8 cellular contexts compared by ENCODE assay signal in the genomic region with DNA sequence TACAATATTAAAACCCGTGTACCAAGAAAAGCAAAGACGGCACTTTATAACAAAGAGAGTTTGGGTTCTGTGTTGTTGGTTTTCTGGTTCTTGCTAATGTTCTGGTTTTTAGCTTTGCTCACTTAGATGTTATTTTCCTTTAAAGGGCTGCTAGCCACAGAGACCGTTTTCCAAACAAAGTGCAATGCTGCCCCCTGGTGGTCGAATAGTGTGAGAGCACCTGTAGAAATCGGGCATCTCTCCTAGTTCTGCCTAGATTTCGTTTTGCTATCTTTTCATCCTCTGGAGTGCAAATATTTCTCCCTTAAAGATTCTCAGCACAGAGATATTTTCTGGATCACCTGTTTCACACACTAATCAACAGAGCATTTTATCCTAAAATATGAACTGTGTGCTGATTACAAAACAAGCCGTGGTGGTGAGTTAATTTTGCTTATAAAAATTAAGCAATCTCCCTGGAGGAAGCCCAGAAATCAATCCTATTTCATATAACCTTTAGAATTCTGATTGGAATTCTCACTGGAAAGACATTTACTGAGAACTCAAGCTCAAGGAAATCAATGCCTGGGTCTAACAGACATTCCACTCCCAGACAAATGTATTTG.
DNase-seq lines count a peak whose midpoint lies in the region; ATAC-seq and TF ChIP-seq lines count a peak whose summit lies in the region.

No MANE protein-coding gene starts in this region.

- CTCF ChIA-PET in activated CD8-positive, alpha-beta memory T cell treated with anti-CD3 and anti-CD28 coated beads, Interleukin-2, amount 10 ng/mL, durations not matched to agents 7 days and 5 days (lab: Charles Lee): interaction anchor here (0.7 to 2.0 kb wide), 7 partner anchors 13 to 646 kb away, joined by 3 to 7 read pairs (median 3); no protein-coding TSS in a partner anchor

- H3K4me1 Mint-ChIP-seq in activated CD8-positive, alpha-beta memory T cell treated with anti-CD3 and anti-CD28 coated beads, Interleukin-2, amount 10 ng/mL, durations not matched to agents 7 days and 5 days: no peaks in the 10 kb centered on the region
- H3K4me1 Mint-ChIP-seq in endothelial cell (ENCODE audit: unreplicated experiment): no peaks in the 10 kb centered on the region

- no peak overlapping the region for H3K27ac Mint-ChIP-seq in activated CD8-positive, alpha-beta memory T cell treated with anti-CD3 and anti-CD28 coated beads, Interleukin-2, amount 10 ng/mL, durations not matched to agents 7 days and 5 days
- no peak overlapping the region for H3K27ac Mint-ChIP-seq in endothelial cell (ENCODE audit: unreplicated experiment)

- DNase-seq in CMK (ENCODE audit: low read depth) (peak; percentile 29), HPDE6-E6E7 (ENCODE audit: extremely low spot score) (peak; percentile 26), NOMO-1 treated with DMSO at 0.1 percent for 48 hours (lab: John Stamatoyannopoulos, UW; ENCODE audit: unreplicated experiment) (peak; percentile 64), endothelial cell (ENCODE audit: low spot score) (peak; percentile 78), mucosa of gallbladder (ENCODE audit: low spot score) (peak; percentile 79)
- DNase-seq in activated CD8-positive, alpha-beta memory T cell treated with anti-CD3 and anti-CD28 coated beads, Interleukin-2, amount 10 ng/mL, durations not matched to agents 7 days and 5 days: peak; percentile 75
- DNase-seq in stimulated activated CD8-positive, alpha-beta memory T cell treated with anti-CD3 and anti-CD28 coated beads, Interleukin-4, amount 100 ng/mL, for 48 hours: peak; percentile 87

- H3K4me3 Mint-ChIP-seq in activated CD8-positive, alpha-beta memory T cell treated with anti-CD3 and anti-CD28 coated beads, Interleukin-2, amount 10 ng/mL, durations not matched to agents 7 days and 5 days: no peak overlapping the region
- H3K4me3 Mint-ChIP-seq in endothelial cell (ENCODE audit: unreplicated experiment): no peak overlapping the region

- no peaks in the 10 kb centered on the region for H3K36me3 Mint-ChIP-seq in activated CD8-positive, alpha-beta memory T cell treated with anti-CD3 and anti-CD28 coated beads, Interleukin-2, amount 10 ng/mL, durations not matched to agents 7 days and 5 days
- no peaks in the 10 kb centered on the region for H3K36me3 Mint-ChIP-seq in endothelial cell (ENCODE audit: low read depth, unreplicated experiment)

- peaks cover 23% of the 10 kb centered on the region for H3K27me3 Mint-ChIP-seq in activated CD8-positive, alpha-beta memory T cell treated with anti-CD3 and anti-CD28 coated beads, Interleukin-2, amount 10 ng/mL, durations not matched to agents 7 days and 5 days
- H3K27me3 Mint-ChIP-seq in endothelial cell (ENCODE audit: unreplicated experiment): no peaks in the 10 kb centered on the region

- ATAC-seq in GM19467 (IDR thresholded peaks at IDR 0.05; ENCODE audit: unreplicated experiment): peak; percentile 75
- ATAC-seq in activated CD8-positive, alpha-beta memory T cell treated with anti-CD3 and anti-CD28 coated beads, Interleukin-2, amount 10 ng/mL, durations not matched to agents 7 days and 5 days: no peak

- no peaks in the 10 kb centered on the region for H3K9me3 Mint-ChIP-seq in activated CD8-positive, alpha-beta memory T cell treated with anti-CD3 and anti-CD28 coated beads, Interleukin-2, amount 10 ng/mL, durations not matched to agents 7 days and 5 days (ENCODE audit: low read depth)
- H3K9me3 Mint-ChIP-seq in endothelial cell (ENCODE audit: unreplicated experiment): no peaks in the 10 kb centered on the region

- peak; percentile 99 for TF ChIP-seq CTCF in endothelial cell (IDR thresholded peaks at IDR 0.05; ENCODE audit: unreplicated experiment)

Comparison
In these comparisons a context has a peak if more than half of its experiments do, and no peak if none do; other contexts are left out.
1. DNase-seq: peak in every context shown above with its lines; median percentile 87 in stimulated activated CD8-positive, alpha-beta memory T cell treated with anti-CD3 and anti-CD28 coated beads, Interleukin-4, amount 100 ng/mL, for 48 hours; 79 in mucosa of gallbladder; 78 in endothelial cell; 75 in activated CD8-positive, alpha-beta memory T cell treated with anti-CD3 and anti-CD28 coated beads, Interleukin-2, amount 10 ng/mL, durations not matched to agents 7 days and 5 days; 64 in NOMO-1 treated with DMSO at 0.1 percent for 48 hours; 29 in CMK; 26 in HPDE6-E6E7.